18 cellular contexts compared by ENCODE assay signal in the genomic region with DNA sequence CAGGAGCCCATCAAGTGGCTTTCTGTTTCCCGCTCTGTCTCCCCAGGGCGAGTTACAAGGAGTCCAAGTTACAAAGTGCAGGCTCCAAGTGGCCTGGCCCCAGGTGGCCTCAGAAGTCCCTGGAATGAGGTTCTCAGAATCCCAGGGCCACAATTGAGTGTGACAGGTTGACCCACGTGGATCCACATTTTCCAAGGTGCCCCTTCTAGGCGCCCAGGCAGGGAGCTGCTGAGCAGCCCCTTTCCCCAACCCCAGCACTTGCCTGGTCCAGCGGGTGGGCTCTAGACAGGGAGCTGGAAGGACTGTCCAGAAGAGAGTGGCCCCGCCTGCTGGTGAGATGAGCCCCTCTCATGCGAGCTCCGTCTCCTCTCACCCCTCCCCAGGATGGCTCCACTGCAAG.
DNase-seq lines count a peak whose midpoint lies in the region; ATAC-seq and TF ChIP-seq lines count a peak whose summit lies in the region.
"Had no signal": no experiment of that assay in that cellular context is flagged by ENCODE, and none has a peak within 500 bp of the region (broad histone marks: within the 10 kb centered on the region; RNA-seq: fewer than 3 reads in every experiment).

No MANE protein-coding gene starts in this region.

- H3K4me1 Mint-ChIP-seq in type B pancreatic cell (ENCODE audit: unreplicated experiment) = peaks cover 19% of the 10 kb centered on the region
- H3K4me1 Mint-ChIP-seq: CD14-positive monocyte had no signal

- H3K4me1 ChIP-seq in right atrium auricular region (no peaks in the 10 kb centered on the region), prostate gland (replicated peaks) (no peaks in the 10 kb centered on the region)
- no peaks in the 10 kb centered on the region for H3K4me1 ChIP-seq in effector memory CD4-positive, alpha-beta T cell (ENCODE audit: control insufficient read depth, insufficient read depth, low read length, poor library complexity, severe bottlenecking)
- H3K4me1 ChIP-seq: A549 had no signal

- DNase-seq in right atrium auricular region (ENCODE audit: low spot score) (peak; percentile 43), left cardiac atrium (no peak), brain microvascular endothelial cell (no peak), lower leg skin (ENCODE audit: low spot score in 2 of 2) (peak; percentile 8 to 67), type B pancreatic cell (ENCODE audit: extremely low spot score, unreplicated experiment) (peak; percentile 39), prostate gland (ENCODE audit: low spot score) (no peak)
- DNase-seq in effector memory CD4-positive, alpha-beta T cell = no peak
- DNase-seq in activated naive CD4-positive, alpha-beta T cell treated with anti-CD3 and anti-CD28 coated beads, Interleukin-2, amount 50 U/mL, for 72 hours (ENCODE audit: low spot score in 2 of 2) = no peak
- DNase-seq: COR-L47, DMS153, EL, Kasumi-1, NCI-H1105 treated with DMSO at 0.1 percent for 48 hours, NCI-H187, NCI-H446, PC-3 had no signal

- H3K27ac ChIP-seq in right atrium auricular region = no peak overlapping the region
- H3K27ac ChIP-seq in brain microvascular endothelial cell = no peak overlapping the region
- H3K27ac ChIP-seq in effector memory CD4-positive, alpha-beta T cell (ENCODE audit: insufficient read depth, low read length, poor library complexity, severe bottlenecking) = no peak overlapping the region
- no peak overlapping the region for H3K27ac ChIP-seq in prostate gland
- H3K27ac ChIP-seq: A549 had no signal

- intact Hi-C loops in left cardiac atrium (cut with DNase I) = no loop called here
- intact Hi-C loops in lower leg skin (cut with DNase I; ENCODE audit: low total_unique reads) = no loop called here
- intact Hi-C loops in prostate gland (cut with DNase I) = no loop called here

- H3K9me3 ChIP-seq in right atrium auricular region (no peaks in the 10 kb centered on the region), prostate gland (no peaks in the 10 kb centered on the region)
- no peaks in the 10 kb centered on the region for H3K9me3 ChIP-seq in effector memory CD4-positive, alpha-beta T cell (ENCODE audit: control insufficient read depth, low read length)
- H3K9me3 ChIP-seq: A549 had no signal

- WGBS in lower leg skin, 2 donors = 91 to 94% methylated on average over 6 to 7 of the region's 8 CpGs
- WGBS in prostate gland = 69% methylated on average over 8 of the region's 8 CpGs

- no peak for ATAC-seq in left cardiac atrium
- no peak for ATAC-seq in activated naive CD4-positive, alpha-beta T cell treated with anti-CD3 and anti-CD28 coated beads, Interleukin-2, amount 50 U/mL, for 72 hours
- ATAC-seq: PC-3 had no signal

- no peaks in the 10 kb centered on the region for H3K36me3 Mint-ChIP-seq in type B pancreatic cell
- H3K36me3 Mint-ChIP-seq in activated naive CD4-positive, alpha-beta T cell treated with anti-CD3 and anti-CD28 coated beads, Interleukin-2, amount 50 U/mL, for 72 hours = no peaks in the 10 kb centered on the region
- H3K36me3 Mint-ChIP-seq: CD14-positive monocyte had no signal

- no peaks in the 10 kb centered on the region for H3K9me3 Mint-ChIP-seq in type B pancreatic cell
- no peaks in the 10 kb centered on the region for H3K9me3 Mint-ChIP-seq in activated naive CD4-positive, alpha-beta T cell treated with anti-CD3 and anti-CD28 coated beads, Interleukin-2, amount 50 U/mL, for 72 hours

- no peaks in the 10 kb centered on the region for H3K27me3 ChIP-seq in right atrium auricular region
- no peaks in the 10 kb centered on the region for H3K27me3 ChIP-seq in brain microvascular endothelial cell (replicated peaks)
- no peaks in the 10 kb centered on the region for H3K27me3 ChIP-seq in effector memory CD4-positive, alpha-beta T cell (replicated peaks; ENCODE audit: control insufficient read depth, insufficient read depth, low read length, poor library complexity, severe bottlenecking)
- H3K27me3 ChIP-seq in prostate gland (replicated peaks; ENCODE audit: insufficient read depth) = no peaks in the 10 kb centered on the region

- H3K27me3 Mint-ChIP-seq in type B pancreatic cell = peaks cover 13% of the 10 kb centered on the region

- no peak overlapping the region for H3K27ac Mint-ChIP-seq in type B pancreatic cell
- H3K27ac Mint-ChIP-seq in activated naive CD4-positive, alpha-beta T cell treated with anti-CD3 and anti-CD28 coated beads, Interleukin-2, amount 50 U/mL, for 72 hours = no peak overlapping the region
- H3K27ac Mint-ChIP-seq: CD14-positive monocyte had no signal

- TF ChIP-seq CTCF in right atrium auricular region (IDR thresholded peaks at IDR 0.05) (no peak), brain microvascular endothelial cell (IDR thresholded peaks at IDR 0.05; ENCODE audit: low read depth, low read length, missing control alignments) (peak; percentile 7), lower leg skin (IDR thresholded peaks at IDR 0.05) (no peak), type B pancreatic cell (conservative IDR thresholded peaks at IDR 0.05) (peak; percentile 25), prostate gland (IDR thresholded peaks at IDR 0.05) (no peak)

- H3K4me3 ChIP-seq in right atrium auricular region (no peak overlapping the region), brain microvascular endothelial cell (ENCODE audit: low read depth, low read length) (no peak overlapping the region), lower leg skin (ENCODE audit: low read depth, poor library complexity, severe bottlenecking) (no peak overlapping the region), prostate gland (no peak overlapping the region)
- no peak overlapping the region for H3K4me3 ChIP-seq in effector memory CD4-positive, alpha-beta T cell (ENCODE audit: insufficient read depth, low read depth, low read length, poor library complexity, severe bottlenecking)
- H3K4me3 ChIP-seq: A549 had no signal

- TF ChIP-seq POLR2A in lower leg skin (IDR thresholded peaks at IDR 0.05) (no peak), prostate gland (IDR thresholded peaks at IDR 0.05) (no peak)

- H3K4me3 Mint-ChIP-seq in type B pancreatic cell = no peak overlapping the region
- H3K4me3 Mint-ChIP-seq: CD14-positive monocyte had no signal

- in situ Hi-C loops in brain microvascular endothelial cell (cut with HindIII; ENCODE audit: low pct_ligation_motif_present, low sequenced_read_pairs) = no loop called here

- H3K36me3 ChIP-seq in right atrium auricular region (no peaks in the 10 kb centered on the region), brain microvascular endothelial cell (replicated peaks) (no peaks in the 10 kb centered on the region), prostate gland (no peaks in the 10 kb centered on the region)
- no peaks in the 10 kb centered on the region for H3K36me3 ChIP-seq in effector memory CD4-positive, alpha-beta T cell (ENCODE audit: control insufficient read depth, insufficient read depth, low read length)

Comparison
In these comparisons a context has a peak if more than half of its experiments do, and no peak if none do; other contexts are left out.
1. DNase-seq: peak in right atrium auricular region (single experiment), lower leg skin (2 of 2) and type B pancreatic cell (single experiment); none in left cardiac atrium (single experiment), brain microvascular endothelial cell (single experiment), effector memory CD4-positive, alpha-beta T cell (0 of 3), activated naive CD4-positive, alpha-beta T cell treated with anti-CD3 and anti-CD28 coated beads, Interleukin-2, amount 50 U/mL, for 72 hours (0 of 2) and prostate gland (single experiment).
2. CTCF ChIP-seq: peak in brain microvascular endothelial cell (single experiment) and type B pancreatic cell (single experiment); none in right atrium auricular region (0 of 2), lower leg skin (0 of 3) and prostate gland (0 of 4).